Comparison of ENCODE assay signal across 26 cellular contexts in genomic region chr20:13701486-13701885, GRCh38.
"Had no signal": no experiment of that assay in that cellular context is flagged by ENCODE, and none has a peak within 500 bp of the region (broad histone marks: within the 10 kb centered on the region; RNA-seq: fewer than 3 reads in every experiment).

No MANE protein-coding gene starts in this region.

- ATAC-seq: left colon; left lung; lower lobe of right lung; naive thymus-derived CD8-positive, alpha-beta T cell; pancreas; right cardiac atrium; sciatic nerve; stimulated activated naive B cell treated with anti-CD40 and anti-IgM and Interleukin-4, amounts not matched to agents 10 μg/mL and 1 μg/mL and 100 μg/mL, for 72 hours; stimulated activated naive CD8-positive, alpha-beta T cell treated with anti-CD3 and anti-CD28 coated beads, Interleukin-15, Interleukin-2, amounts not matched to agents 100 U/mL and 50 U/mL, for 24 hours had no signal

- H3K27ac ChIP-seq: left lung, lower lobe of right lung, pancreas, stomach, testis, tibial nerve, uterus had no signal

- H3K4me3 ChIP-seq: left lung, lower lobe of right lung, pancreas, prostate gland, skin epidermis, stomach, testis, tibial nerve, uterus had no signal

- H3K36me3 ChIP-seq: left lung, lower lobe of right lung, pancreas, prostate gland, stomach, tibial nerve, uterus had no signal

- H3K27me3 ChIP-seq: left lung, pancreas, stomach, testis, tibial nerve, uterus had no signal

- H3K9me3 ChIP-seq: left lung, lower lobe of right lung, pancreas, prostate gland, stomach, testis, tibial nerve, uterus had no signal

- H3K4me1 ChIP-seq: left lung, lower lobe of right lung, pancreas, prostate gland, stomach, testis, tibial nerve, uterus had no signal

- DNase-seq: immature natural killer cell; kidney; left colon; left lung; lower lobe of right lung; mammary epithelial cell; mesenchymal stem cell; naive thymus-derived CD8-positive, alpha-beta T cell; nucleus accumbens; pancreas; posterior cingulate gyrus; retina; right cardiac atrium; stimulated activated CD4-positive, alpha-beta T cell treated with anti-CD3 and anti-CD28 coated beads, Interleukin-12 subunit alpha, Interleukin-12 subunit beta, amount 100 ng/mL, for 4 hours; stimulated activated CD4-positive, alpha-beta T cell treated with anti-CD3 and anti-CD28 coated beads, Interleukin-15, amount 100 ng/mL, for 24 hours; stimulated activated CD4-positive, alpha-beta T cell treated with anti-CD3 and anti-CD28 coated beads, Interleukin-2, amount 100 ng/mL, for 24 hours; stimulated activated CD4-positive, alpha-beta T cell treated with anti-CD3 and anti-CD28 coated beads, Interleukin-4, amount 100 ng/mL, for 1 hour; stimulated activated naive B cell treated with anti-CD40 and anti-IgM and Interleukin-4, amounts not matched to agents 10 μg/mL and 1 μg/mL and 100 μg/mL, for 72 hours; stimulated activated naive CD8-positive, alpha-beta T cell treated with anti-CD3 and anti-CD28 coated beads, Interleukin-15, Interleukin-2, amounts not matched to agents 100 U/mL and 50 U/mL, for 24 hours; stomach; testis; uterus had no signal
